In the genomic region with DNA sequence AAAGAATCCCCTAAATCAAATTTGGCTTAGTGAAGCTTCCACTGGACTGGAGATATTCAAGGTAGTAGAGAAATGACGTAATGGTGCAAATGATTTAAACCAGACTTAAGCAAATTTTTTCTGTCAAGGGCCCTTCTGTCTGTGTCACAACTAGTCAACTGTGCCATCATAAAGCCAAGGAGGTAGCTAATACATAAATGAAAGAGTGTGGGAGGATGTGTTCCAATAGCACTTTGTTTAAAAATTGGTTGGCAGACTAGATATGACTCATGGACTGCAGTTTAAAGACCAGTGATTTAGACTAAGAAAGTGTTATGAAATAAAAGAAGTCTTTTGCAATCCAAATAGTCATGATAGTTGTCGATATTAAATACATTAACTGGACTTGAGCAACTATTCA, we compare ENCODE assay signal across 1 cellular context.
TF ChIP-seq lines count a peak whose summit lies in the region.

No MANE protein-coding gene starts in this region.

TF ChIP-seq in GM12878, 131 proteins besides CTCF, POLR2A, EP300 and RAD21 (continued from another document):
- no peak for TF ChIP-seq NR2F1 (conservative IDR thresholded peaks at IDR 0.05)
- TF ChIP-seq, protein P1, sequence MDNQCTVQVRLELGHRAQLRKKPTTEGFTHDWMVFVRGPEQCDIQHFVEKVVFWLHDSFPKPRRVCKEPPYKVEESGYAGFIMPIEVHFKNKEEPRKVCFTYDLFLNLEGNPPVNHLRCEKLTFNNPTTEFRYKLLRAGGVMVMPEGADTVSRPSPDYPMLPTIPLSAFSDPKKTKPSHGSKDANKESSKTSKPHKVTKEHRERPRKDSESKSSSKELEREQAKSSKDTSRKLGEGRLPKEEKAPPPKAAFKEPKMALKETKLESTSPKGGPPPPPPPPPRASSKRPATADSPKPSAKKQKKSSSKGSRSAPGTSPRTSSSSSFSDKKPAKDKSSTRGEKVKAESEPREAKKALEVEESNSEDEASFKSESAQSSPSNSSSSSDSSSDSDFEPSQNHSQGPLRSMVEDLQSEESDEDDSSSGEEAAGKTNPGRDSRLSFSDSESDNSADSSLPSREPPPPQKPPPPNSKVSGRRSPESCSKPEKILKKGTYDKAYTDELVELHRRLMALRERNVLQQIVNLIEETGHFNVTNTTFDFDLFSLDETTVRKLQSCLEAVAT (IDR thresholded peaks at IDR 0.05) = no peak
- TF ChIP-seq EED (IDR thresholded peaks at IDR 0.05; ENCODE audit: low read depth) = no peak
- TF ChIP-seq, protein P2, sequence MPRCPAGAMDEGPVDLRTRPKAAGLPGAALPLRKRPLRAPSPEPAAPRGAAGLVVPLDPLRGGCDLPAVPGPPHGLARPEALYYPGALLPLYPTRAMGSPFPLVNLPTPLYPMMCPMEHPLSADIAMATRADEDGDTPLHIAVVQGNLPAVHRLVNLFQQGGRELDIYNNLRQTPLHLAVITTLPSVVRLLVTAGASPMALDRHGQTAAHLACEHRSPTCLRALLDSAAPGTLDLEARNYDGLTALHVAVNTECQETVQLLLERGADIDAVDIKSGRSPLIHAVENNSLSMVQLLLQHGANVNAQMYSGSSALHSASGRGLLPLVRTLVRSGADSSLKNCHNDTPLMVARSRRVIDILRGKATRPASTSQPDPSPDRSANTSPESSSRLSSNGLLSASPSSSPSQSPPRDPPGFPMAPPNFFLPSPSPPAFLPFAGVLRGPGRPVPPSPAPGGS (IDR thresholded peaks at IDR 0.05; ENCODE audit: borderline replicate concordance, insufficient read depth, low read depth, low read length, poor library complexity, severe bottlenecking) = no peak
- no peak for TF ChIP-seq BMI1 (IDR thresholded peaks at IDR 0.05; ENCODE audit: borderline replicate concordance)
- no peak for TF ChIP-seq ZSCAN29 (IDR thresholded peaks at IDR 0.05)
- no peak for TF ChIP-seq PML (IDR thresholded peaks at IDR 0.05; ENCODE audit: low read length)
- no peak for TF ChIP-seq PKNOX1 (IDR thresholded peaks at IDR 0.05)
- no peak for TF ChIP-seq MXI1 (IDR thresholded peaks at IDR 0.05; ENCODE audit: low read depth, low read length)
- peak; percentile 31; the same call in 1 of the 2 replicates for TF ChIP-seq ZBED1 (IDR thresholded peaks at IDR 0.05; ENCODE audit: borderline replicate concordance)
- TF ChIP-seq, protein P3, sequence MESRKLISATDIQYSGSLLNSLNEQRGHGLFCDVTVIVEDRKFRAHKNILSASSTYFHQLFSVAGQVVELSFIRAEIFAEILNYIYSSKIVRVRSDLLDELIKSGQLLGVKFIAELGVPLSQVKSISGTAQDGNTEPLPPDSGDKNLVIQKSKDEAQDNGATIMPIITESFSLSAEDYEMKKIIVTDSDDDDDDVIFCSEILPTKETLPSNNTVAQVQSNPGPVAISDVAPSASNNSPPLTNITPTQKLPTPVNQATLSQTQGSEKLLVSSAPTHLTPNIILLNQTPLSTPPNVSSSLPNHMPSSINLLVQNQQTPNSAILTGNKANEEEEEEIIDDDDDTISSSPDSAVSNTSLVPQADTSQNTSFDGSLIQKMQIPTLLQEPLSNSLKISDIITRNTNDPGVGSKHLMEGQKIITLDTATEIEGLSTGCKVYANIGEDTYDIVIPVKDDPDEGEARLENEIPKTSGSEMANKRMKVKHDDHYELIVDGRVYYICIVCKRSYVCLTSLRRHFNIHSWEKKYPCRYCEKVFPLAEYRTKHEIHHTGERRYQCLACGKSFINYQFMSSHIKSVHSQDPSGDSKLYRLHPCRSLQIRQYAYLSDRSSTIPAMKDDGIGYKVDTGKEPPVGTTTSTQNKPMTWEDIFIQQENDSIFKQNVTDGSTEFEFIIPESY (IDR thresholded peaks at IDR 0.05) = no peak
- no peak for TF ChIP-seq RCOR1 (conservative IDR thresholded peaks at IDR 0.05; ENCODE audit: low read depth, low read length)
- no peak for TF ChIP-seq RFX5 (IDR thresholded peaks at IDR 0.05; ENCODE audit: low read depth, low read length)
- no peak for TF ChIP-seq RBBP5 (conservative IDR thresholded peaks at IDR 0.05)
- no peak for TF ChIP-seq MTA3 (IDR thresholded peaks at IDR 0.05; ENCODE audit: borderline replicate concordance, low read length)
- TF ChIP-seq ETV6 (conservative IDR thresholded peaks at IDR 0.05 in 1 of 2, IDR thresholded peaks at IDR 0.05 in 1 of 2; ENCODE audit: borderline replicate concordance in 1 of 2, low read depth in 1 of 2) = no peak
- TF ChIP-seq ATF7 (IDR thresholded peaks at IDR 0.05; ENCODE audit: low read depth) = peak; percentile 91
